Comparison of ENCODE assay signal across 2 cellular contexts in the genomic region with DNA sequence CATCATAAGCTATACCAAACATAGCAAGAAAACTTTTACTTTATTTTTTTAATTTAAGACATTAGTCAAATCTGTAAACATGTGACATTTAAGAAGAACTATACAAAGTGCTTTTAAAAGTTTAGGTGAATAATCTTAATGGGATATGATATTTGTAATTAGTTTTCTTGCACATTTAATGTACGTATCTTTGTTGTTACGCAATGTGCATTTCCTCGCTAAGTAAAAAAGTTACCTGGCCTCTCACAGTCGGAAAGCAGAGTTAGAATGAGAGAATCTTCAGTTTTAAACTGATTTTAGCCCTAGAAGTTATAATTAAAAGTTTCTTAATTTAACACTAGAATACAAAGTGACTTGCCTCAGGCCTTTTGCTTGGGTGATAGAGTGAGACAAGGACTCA.
TF ChIP-seq lines count a peak whose summit lies in the region.

No MANE protein-coding gene starts in this region.

TF ChIP-seq in HepG2, 621 proteins besides CTCF, POLR2A, EP300 and RAD21:
- TF ChIP-seq, protein P1, sequence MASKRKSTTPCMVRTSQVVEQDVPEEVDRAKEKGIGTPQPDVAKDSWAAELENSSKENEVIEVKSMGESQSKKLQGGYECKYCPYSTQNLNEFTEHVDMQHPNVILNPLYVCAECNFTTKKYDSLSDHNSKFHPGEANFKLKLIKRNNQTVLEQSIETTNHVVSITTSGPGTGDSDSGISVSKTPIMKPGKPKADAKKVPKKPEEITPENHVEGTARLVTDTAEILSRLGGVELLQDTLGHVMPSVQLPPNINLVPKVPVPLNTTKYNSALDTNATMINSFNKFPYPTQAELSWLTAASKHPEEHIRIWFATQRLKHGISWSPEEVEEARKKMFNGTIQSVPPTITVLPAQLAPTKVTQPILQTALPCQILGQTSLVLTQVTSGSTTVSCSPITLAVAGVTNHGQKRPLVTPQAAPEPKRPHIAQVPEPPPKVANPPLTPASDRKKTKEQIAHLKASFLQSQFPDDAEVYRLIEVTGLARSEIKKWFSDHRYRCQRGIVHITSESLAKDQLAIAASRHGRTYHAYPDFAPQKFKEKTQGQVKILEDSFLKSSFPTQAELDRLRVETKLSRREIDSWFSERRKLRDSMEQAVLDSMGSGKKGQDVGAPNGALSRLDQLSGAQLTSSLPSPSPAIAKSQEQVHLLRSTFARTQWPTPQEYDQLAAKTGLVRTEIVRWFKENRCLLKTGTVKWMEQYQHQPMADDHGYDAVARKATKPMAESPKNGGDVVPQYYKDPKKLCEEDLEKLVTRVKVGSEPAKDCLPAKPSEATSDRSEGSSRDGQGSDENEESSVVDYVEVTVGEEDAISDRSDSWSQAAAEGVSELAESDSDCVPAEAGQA (IDR thresholded peaks at IDR 0.05; ENCODE audit: low read depth) = no peak
- TF ChIP-seq, protein P1 (CRISPR knock-in tag; IDR thresholded peaks at IDR 0.05; ENCODE audit: borderline replicate concordance) = no peak
- TF ChIP-seq CEBPB (IDR thresholded peaks at IDR 0.05; ENCODE audit: borderline replicate concordance, low read depth, low read length) (peak; percentile 67), MED8 (CRISPR knock-in tag; IDR thresholded peaks at IDR 0.05; ENCODE audit: insufficient replicate concordance) (no peak)

TF ChIP-seq in H1, 55 proteins besides CTCF, POLR2A, EP300 and RAD21 (continued from another document):
- TF ChIP-seq RBBP5 (IDR thresholded peaks at IDR 0.05; ENCODE audit: borderline replicate concordance, low read depth, low read length) (no peak), POLR2AphosphoS5 (IDR thresholded peaks at IDR 0.05; ENCODE audit: low read depth, low read length) (no peak), KDM4A (IDR thresholded peaks at IDR 0.05; ENCODE audit: low read depth, low read length, severe bottlenecking) (no peak)
TF ChIP-seq in H1: peak in this region for 1.
